16 cellular contexts compared by ENCODE assay signal in genomic region chr4:962231-963208, GRCh38. TPM values are rescaled to one million over a fixed set of nuclear protein-coding genes. Genes with fewer than 3 reads are reported as not detected.
DNase-seq lines count a peak whose midpoint lies in the region; ATAC-seq and TF ChIP-seq lines count a peak whose summit lies in the region.
"Had no signal": no experiment of that assay in that cellular context is flagged by ENCODE, and none has a peak within 500 bp of the region (broad histone marks: within the 10 kb centered on the region; RNA-seq: fewer than 3 reads in every experiment).

No MANE protein-coding gene starts in this region.

- H3K4ac ChIP-seq in H9 (ENCODE audit: low read depth, low read length), result no peak overlapping the region

- H4K20me1 ChIP-seq in H9 (ENCODE audit: control insufficient read depth, insufficient read depth, insufficient read length), result no peaks in the 10 kb centered on the region

- no peaks in the 10 kb centered on the region for H3K27me3 Mint-ChIP-seq in H9 (ENCODE audit: low read depth)
- peaks cover 2% of the 10 kb centered on the region for H3K27me3 Mint-ChIP-seq in glutamatergic neuron (ENCODE audit: unreplicated experiment)
- H3K27me3 Mint-ChIP-seq: naive thymus-derived CD8-positive, alpha-beta T cell had no signal

- H3K4me1 Mint-ChIP-seq in H9, result no peaks in the 10 kb centered on the region
- H3K4me1 Mint-ChIP-seq in glutamatergic neuron (ENCODE audit: low read depth, unreplicated experiment), result peaks cover 2% of the 10 kb centered on the region
- H3K4me1 Mint-ChIP-seq: CD14-positive monocyte had no signal

- no peak overlapping the region for H3K14ac ChIP-seq in H9 (ENCODE audit: insufficient read depth, low read length)

- H3K79me1 ChIP-seq in H9 (ENCODE audit: insufficient read depth, low read depth, low read length, poor library complexity, severe bottlenecking), result no peaks in the 10 kb centered on the region

- H3K23ac ChIP-seq in H9 (ENCODE audit: insufficient read length, low read depth, low read length), result no peak overlapping the region

- no peak overlapping the region for H3K27ac Mint-ChIP-seq in H9
- no peak overlapping the region for H3K27ac Mint-ChIP-seq in glutamatergic neuron (ENCODE audit: unreplicated experiment)
- H3K27ac Mint-ChIP-seq: activated CD8-positive, alpha-beta T cell treated with anti-CD3 and anti-CD28 coated beads, Interleukin-2, amount 10 ng/mL, durations not matched to agents 7 days and 5 days had no signal

- H4K8ac ChIP-seq in H9 (replicated peaks; ENCODE audit: insufficient read length, low read depth, low read length), result no peak overlapping the region

- no peak overlapping the region for H2BK15ac ChIP-seq in H9 (ENCODE audit: low read depth, low read length)

- H3K4me3 Mint-ChIP-seq in H9 (no peak overlapping the region), glutamatergic neuron (ENCODE audit: unreplicated experiment) (no peak overlapping the region)
- H3K4me3 Mint-ChIP-seq: activated CD8-positive, alpha-beta T cell treated with anti-CD3 and anti-CD28 coated beads, Interleukin-2, amount 10 ng/mL, durations not matched to agents 7 days and 5 days; CD14-positive monocyte; naive thymus-derived CD8-positive, alpha-beta T cell had no signal

- ATAC-seq in HG03095 (IDR thresholded peaks at IDR 0.05; ENCODE audit: unreplicated experiment) (no peak), HG03521 (IDR thresholded peaks at IDR 0.05; ENCODE audit: unreplicated experiment) (no peak)
- ATAC-seq: activated CD8-positive, alpha-beta T cell treated with anti-CD3 and anti-CD28 coated beads, Interleukin-2, amount 10 ng/mL, durations not matched to agents 7 days and 5 days; body of pancreas; GM12878; naive thymus-derived CD8-positive, alpha-beta T cell had no signal

- H3K23me2 ChIP-seq in H9 (ENCODE audit: insufficient read length, low read depth, low read length, poor library complexity, severe bottlenecking), result no peaks in the 10 kb centered on the region

- no peak overlapping the region for H2BK120ac ChIP-seq in H9 (ENCODE audit: low read depth, low read length, poor library complexity, severe bottlenecking)

- TF ChIP-seq CTCF in C4-2B (conservative IDR thresholded peaks at IDR 0.05) (no peak; the same call in 1 of the 2 replicates), H9 (conservative IDR thresholded peaks at IDR 0.05) (peak; percentile 39; the same call in 2 of the 3 replicates), glutamatergic neuron (IDR thresholded peaks at IDR 0.05; ENCODE audit: partially characterized antibody, unreplicated experiment) (no peak)

- no peak overlapping the region for H3K4me2 ChIP-seq in H9 (ENCODE audit: insufficient read depth, insufficient read length, low read length)

- H3K9me3 ChIP-seq in H9 (ENCODE audit: control insufficient read depth, low read depth, low read length), result no peaks in the 10 kb centered on the region
- H3K9me3 ChIP-seq: body of pancreas, SJCRH30 had no signal

- H3K79me2 ChIP-seq in H9 (ENCODE audit: insufficient read depth, low read length), result no peaks in the 10 kb centered on the region

- H2AFZ ChIP-seq in H9 (ENCODE audit: low read length), result no peak overlapping the region

- peaks cover 0 to 5% (median 0%) of the 10 kb centered on the region in 3 experiments; a peak in 1 of 7 replicates for H3K36me3 Mint-ChIP-seq in H9 (ENCODE audit: insufficient read depth in 1 of 3, low read depth in 3 of 3)
- no peaks in the 10 kb centered on the region for H3K36me3 Mint-ChIP-seq in glutamatergic neuron (ENCODE audit: unreplicated experiment)

- H4K5ac ChIP-seq in H9 (ENCODE audit: insufficient read length, low read depth, low read length), result no peak overlapping the region

- DNase-seq in H9 (no peak), NCI-H526 (lab: John Stamatoyannopoulos, UW) (peak; percentile 37 to 80), glutamatergic neuron (peak; percentile 15), NCI-H1105 (lab: John Stamatoyannopoulos, UW) (no peak)
- no peak for DNase-seq in activated effector memory CD4-positive, alpha-beta T cell treated with Interleukin-2 at 50 U/mL for 16 hours
- DNase-seq: activated CD8-positive, alpha-beta T cell treated with anti-CD3 and anti-CD28 coated beads, Interleukin-2, amount 10 ng/mL, durations not matched to agents 7 days and 5 days; activated gamma-delta T cell; body of pancreas; NCI-H748 treated with DMSO at 0.1 percent for 48 hours; SJCRH30 had no signal

- no peak overlapping the region for H3K56ac ChIP-seq in H9 (ENCODE audit: insufficient read length, low read depth, low read length)

- no peak overlapping the region for H2BK12ac ChIP-seq in H9 (ENCODE audit: insufficient read length, low read depth, low read length)

- no peak overlapping the region for H3K9ac ChIP-seq in H9 (ENCODE audit: extremely low read depth, insufficient read length, low read length)

- H3T11ph ChIP-seq in H9 (ENCODE audit: low read length), result no peak overlapping the region

- no CpG with 5 or more reads among the region's 54 CpGs for WGBS in H9 (ENCODE audit: extremely low coverage, insufficient read length, low lambda C conversion rate)

- no peaks in the 10 kb centered on the region; the same call in 1 of the 2 replicates for H3K27me3 ChIP-seq in H9 (ENCODE audit: insufficient read depth, low read length)
- H3K27me3 ChIP-seq: body of pancreas, SJCRH30 had no signal

- no peaks in the 10 kb centered on the region for H3K9me3 Mint-ChIP-seq in H9
- H3K9me3 Mint-ChIP-seq in glutamatergic neuron (ENCODE audit: unreplicated experiment), result peaks cover 5% of the 10 kb centered on the region
- H3K9me3 Mint-ChIP-seq: CD14-positive monocyte; naive thymus-derived CD8-positive, alpha-beta T cell had no signal

- H3K4me1 ChIP-seq in H9 (ENCODE audit: insufficient read depth, low read length), result no peaks in the 10 kb centered on the region
- H3K4me1 ChIP-seq: body of pancreas had no signal

- no peak overlapping the region for H2BK5ac ChIP-seq in H9 (ENCODE audit: insufficient read length, low read length)

- H3K18ac ChIP-seq in H9 (ENCODE audit: insufficient read length, low read depth, low read length), result no peak overlapping the region

- no peak overlapping the region for H4K91ac ChIP-seq in H9 (ENCODE audit: insufficient read length, low read depth, low read length)

- no peak overlapping the region for H2BK20ac ChIP-seq in H9 (ENCODE audit: low read depth, low read length, poor library complexity, severe bottlenecking)

- H2AK5ac ChIP-seq in H9 (ENCODE audit: insufficient read length, low read length), result no peak overlapping the region

- H3K27ac ChIP-seq in C4-2B (peak overlapping the region; percentile 91), H9 (ENCODE audit: insufficient read length, low read depth, low read length) (no peak overlapping the region)
- H3K27ac ChIP-seq: body of pancreas, SJCRH30 had no signal

RNA-seq across cellular contexts. Expression of gene DGKQ, which starts 10.8 kb away (rescaled TPM):
- 11.4 and 12.4 TPM in 2 replicates for total RNA-seq in H9 (2021)
- total RNA-seq in glutamatergic neuron (ENCODE audit: unreplicated experiment), result 26.2 TPM

RNA-seq across cellular contexts. Expression of gene IDUA, which starts 24.3 kb away (rescaled TPM):
- total RNA-seq in H9 (2021) (9.4 and 14.5 TPM in 2 replicates), glutamatergic neuron (ENCODE audit: unreplicated experiment) (20.3 TPM)

RNA-seq across cellular contexts. Expression of gene TMEM175, which starts 30.3 kb away (rescaled TPM):
- total RNA-seq in H9 (2021) (6.4 and 6.8 TPM in 2 replicates), glutamatergic neuron (ENCODE audit: unreplicated experiment) (62.7 TPM)

RNA-seq across cellular contexts. Expression of gene GAK, which starts 30.4 kb away (rescaled TPM):
- total RNA-seq in H9 (2021) (80.7 and 82.5 TPM in 2 replicates), glutamatergic neuron (ENCODE audit: unreplicated experiment) (123 TPM)

RNA-seq across cellular contexts. Expression of gene SLC26A1, which starts 30.7 kb away (rescaled TPM):
- total RNA-seq in H9 (2021) (0.09 and 0.13 TPM in 2 replicates), glutamatergic neuron (ENCODE audit: unreplicated experiment) (0.54 TPM)
- total RNA-seq: SJCRH30 had no signal

Comparison
In these comparisons a context has a peak if more than half of its experiments do, and no peak if none do; other contexts are left out.
1. DNase-seq: peak in NCI-H526 (2 of 2) and glutamatergic neuron (single experiment); none in H9 (single experiment), NCI-H1105 (single experiment) and activated effector memory CD4-positive, alpha-beta T cell treated with Interleukin-2 at 50 U/mL for 16 hours (single experiment).